In the genomic region with DNA sequence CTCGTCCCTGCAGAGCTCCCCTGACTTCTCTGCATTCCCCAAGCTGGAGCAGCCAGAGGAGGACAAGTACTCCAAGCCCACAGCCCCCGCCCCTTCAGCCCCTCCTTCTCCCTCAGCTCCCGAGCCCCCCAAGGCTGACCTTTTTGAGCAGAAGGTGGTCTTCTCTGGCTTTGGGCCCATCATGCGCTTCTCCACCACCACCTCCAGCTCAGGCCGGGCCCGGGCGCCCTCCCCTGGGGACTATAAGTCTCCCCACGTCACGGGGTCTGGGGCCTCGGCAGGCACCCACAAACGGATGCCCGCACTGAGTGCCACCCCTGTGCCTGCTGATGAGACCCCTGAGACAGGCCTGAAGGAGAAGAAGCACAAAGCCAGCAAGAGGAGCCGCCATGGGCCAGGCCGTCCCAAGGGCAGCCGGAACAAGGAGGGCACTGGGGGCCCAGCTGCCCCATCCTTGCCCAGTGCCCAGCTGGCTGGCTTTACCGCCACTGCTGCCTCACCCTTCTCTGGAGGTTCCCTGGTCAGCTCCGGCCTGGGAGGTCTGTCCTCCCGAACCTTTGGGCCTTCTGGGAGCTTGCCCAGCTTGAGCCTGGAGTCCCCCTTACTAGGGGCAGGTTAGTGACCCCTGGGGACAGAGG, we compare ENCODE assay signal across 17 cellular contexts. TPM values are rescaled to one million over a fixed set of nuclear protein-coding genes. Genes with fewer than 3 reads are reported as not detected.
DNase-seq lines count a peak whose midpoint lies in the region; ATAC-seq, FAIRE-seq and TF ChIP-seq lines count a peak whose summit lies in the region.
"Had no signal": no experiment of that assay in that cellular context is flagged by ENCODE, and none has a peak within 500 bp of the region (broad histone marks: within the 10 kb centered on the region; RNA-seq: fewer than 3 reads in every experiment).

No MANE protein-coding gene starts in this region.

- peaks cover 31% of the 10 kb centered on the region for H3K36me3 Mint-ChIP-seq in activated naive CD8-positive, alpha-beta T cell treated with anti-CD3 and anti-CD28 coated beads for 36 hours
- peaks cover 38% of the 10 kb centered on the region for H3K36me3 Mint-ChIP-seq in activated naive CD8-positive, alpha-beta T cell treated with anti-CD3 and anti-CD28 coated beads, Interleukin-2, amount 50 U/mL, for 24 hours (ENCODE audit: low read depth)
- peaks cover 100% of the 10 kb centered on the region for H3K36me3 Mint-ChIP-seq in stimulated activated effector memory CD8-positive, alpha-beta T cell treated with anti-CD3 and anti-CD28 coated beads, Interleukin-12 subunit alpha, Interleukin-12 subunit beta, amount 100 ng/mL, for 72 hours

- TF ChIP-seq RAD21 in K562 (CRISPR knock-in tag; conservative IDR thresholded peaks at IDR 0.05 in 1 of 2, IDR thresholded peaks at IDR 0.05 in 1 of 2) = no peak

- H3K27ac ChIP-seq in RWPE1 = peak overlapping the region; percentile 57
- H3K27ac ChIP-seq in K562 (ENCODE audit: extremely low read depth, low read depth, low read length) = no peak overlapping the region
- H3K27ac ChIP-seq in dorsolateral prefrontal cortex = peak overlapping the region in 1 of 59 donors; percentile 4
- H3K27ac ChIP-seq: KMS-11, PC-9 had no signal

- no peak overlapping the region for H3K4me3 ChIP-seq in K562
- no peak overlapping the region for H3K4me3 ChIP-seq in dorsolateral prefrontal cortex
- H3K4me3 ChIP-seq: PC-9 had no signal

- TF ChIP-seq EP300 in K562 (IDR thresholded peaks at IDR 0.05; ENCODE audit: low read length) = no peak

- DNase-seq in activated naive CD8-positive, alpha-beta T cell treated with anti-CD3 and anti-CD28 coated beads for 36 hours = no peak
- DNase-seq in activated naive CD8-positive, alpha-beta T cell treated with anti-CD3 and anti-CD28 coated beads, Interleukin-2, amount 50 U/mL, for 24 hours = no peak
- DNase-seq in RWPE1 (ENCODE audit: low spot score) (no peak), K562 (ENCODE audit: extremely low read depth in 1 of 4, low spot score in 3 of 4) (no peak), dorsolateral prefrontal cortex (no peak), middle frontal gyrus (ENCODE audit: extremely low spot score, low spot score) (no peak), DMS153 treated with DMSO at 0.1 percent for 48 hours (lab: John Stamatoyannopoulos, UW; ENCODE audit: unreplicated experiment) (no peak)
- DNase-seq in stimulated activated effector memory CD8-positive, alpha-beta T cell treated with anti-CD3 and anti-CD28 coated beads, Interleukin-12 subunit alpha, Interleukin-12 subunit beta, amount 100 ng/mL, for 72 hours (ENCODE audit: low spot score in 2 of 2) = no peak
- DNase-seq: AML-193, DMS79, NCI-H1092, NCI-H146, NCI-H510A, NCI-H774, PC-9 had no signal

- ATAC-seq in activated naive CD8-positive, alpha-beta T cell treated with anti-CD3 and anti-CD28 coated beads, Interleukin-2, amount 50 U/mL, for 24 hours = no peak
- no peak for ATAC-seq in K562
- ATAC-seq in stimulated activated effector memory CD8-positive, alpha-beta T cell treated with anti-CD3 and anti-CD28 coated beads, Interleukin-12 subunit alpha, Interleukin-12 subunit beta, amount 100 ng/mL, for 72 hours = no peak
- ATAC-seq: HCT116 had no signal

- no TSS peak for BruUV-seq in K562 (replicated peaks; lab: Mats Ljungman, UMichigan)

- in situ Hi-C loops in K562 (cut with MboI) = no loop called here

- peak overlapping the region in 1 of 2 experiments; percentile 8; a peak in 1 of 4 replicates for H3K9ac ChIP-seq in K562 (ENCODE audit: insufficient read depth in 1 of 2, low read depth in 2 of 2, low read length in 2 of 2)
- H3K9ac ChIP-seq: KMS-11 had no signal

- peaks cover 34% of the 10 kb centered on the region for H3K4me1 Mint-ChIP-seq in activated naive CD8-positive, alpha-beta T cell treated with anti-CD3 and anti-CD28 coated beads for 36 hours
- H3K4me1 Mint-ChIP-seq in activated naive CD8-positive, alpha-beta T cell treated with anti-CD3 and anti-CD28 coated beads, Interleukin-2, amount 50 U/mL, for 24 hours = peaks cover 44% of the 10 kb centered on the region
- H3K4me1 Mint-ChIP-seq in stimulated activated effector memory CD8-positive, alpha-beta T cell treated with anti-CD3 and anti-CD28 coated beads, Interleukin-12 subunit alpha, Interleukin-12 subunit beta, amount 100 ng/mL, for 72 hours = peaks cover 72% of the 10 kb centered on the region

- H3K9me3 Mint-ChIP-seq in activated naive CD8-positive, alpha-beta T cell treated with anti-CD3 and anti-CD28 coated beads for 36 hours = no peaks in the 10 kb centered on the region
- H3K9me3 Mint-ChIP-seq in activated naive CD8-positive, alpha-beta T cell treated with anti-CD3 and anti-CD28 coated beads, Interleukin-2, amount 50 U/mL, for 24 hours = no peaks in the 10 kb centered on the region
- H3K9me3 Mint-ChIP-seq in stimulated activated effector memory CD8-positive, alpha-beta T cell treated with anti-CD3 and anti-CD28 coated beads, Interleukin-12 subunit alpha, Interleukin-12 subunit beta, amount 100 ng/mL, for 72 hours = no peaks in the 10 kb centered on the region

- no peaks in the 10 kb centered on the region for H3K79me2 ChIP-seq in K562 (ENCODE audit: control insufficient read depth, insufficient read depth, low read length)

- H2AFZ ChIP-seq in K562 (ENCODE audit: low read depth, low read length) = no peak overlapping the region
- H2AFZ ChIP-seq: PC-9 had no signal

- peaks cover 10% of the 10 kb centered on the region for H3K9me1 ChIP-seq in K562 (ENCODE audit: control insufficient read depth, insufficient read depth, low read length)

- no peaks in the 10 kb centered on the region for H3K27me3 Mint-ChIP-seq in activated naive CD8-positive, alpha-beta T cell treated with anti-CD3 and anti-CD28 coated beads for 36 hours
- H3K27me3 Mint-ChIP-seq in activated naive CD8-positive, alpha-beta T cell treated with anti-CD3 and anti-CD28 coated beads, Interleukin-2, amount 50 U/mL, for 24 hours = no peaks in the 10 kb centered on the region

- FAIRE-seq in K562 (lab: Jason Lieb, UNC) = no peak

- H4K20me1 ChIP-seq in K562 (replicated peaks; ENCODE audit: control insufficient read depth, insufficient read depth, low read length) = no peaks in the 10 kb centered on the region

- peak overlapping the region; percentile 7 for H3K27ac Mint-ChIP-seq in activated naive CD8-positive, alpha-beta T cell treated with anti-CD3 and anti-CD28 coated beads for 36 hours
- no peak overlapping the region for H3K27ac Mint-ChIP-seq in activated naive CD8-positive, alpha-beta T cell treated with anti-CD3 and anti-CD28 coated beads, Interleukin-2, amount 50 U/mL, for 24 hours
- H3K27ac Mint-ChIP-seq in stimulated activated effector memory CD8-positive, alpha-beta T cell treated with anti-CD3 and anti-CD28 coated beads, Interleukin-12 subunit alpha, Interleukin-12 subunit beta, amount 100 ng/mL, for 72 hours = peak overlapping the region; percentile 97

- intact Hi-C loops in K562 (cut with micrococcal nuclease) = no loop called here
- intact Hi-C loops in dorsolateral prefrontal cortex (cut with DNase I) = no loop called here

- WGBS in K562 (ENCODE audit: insufficient coverage, low coverage, missing lambda C conversion rate) = 92% methylated on average over 11 of the region's 18 CpGs

- POLR2A ChIA-PET in RWPE1 (lab: Yijun Ruan, JAX; ENCODE audit: low non-redundant PET) = interaction anchor here (0.9 kb wide), 1 partner anchor 10 kb away, joined by 3 read pairs; no protein-coding TSS in a partner anchor
- POLR2A ChIA-PET in K562 (lab: Yijun Ruan, JAX) = interaction anchor here (1.0 to 3.2 kb wide), 3 partner anchors 10 to 12 kb away, joined by 3 to 19 read pairs (median 7); a partner anchor contains a TSS

- no peak overlapping the region for H3K4me2 ChIP-seq in K562 (ENCODE audit: insufficient read depth, low read length)
- H3K4me2 ChIP-seq: KMS-11, PC-9 had no signal

- peaks cover 68% of the 10 kb centered on the region for H3K36me3 ChIP-seq in K562 (ENCODE audit: control insufficient read depth, insufficient read depth, low read length)

- H3K27me3 ChIP-seq in K562 (ENCODE audit: control insufficient read depth in 2 of 2, insufficient read depth in 2 of 2, low read length in 2 of 2) (no peaks in the 10 kb centered on the region), dorsolateral prefrontal cortex (no peaks in the 10 kb centered on the region)

- peaks cover 24 to 46% of the 10 kb centered on the region in 2 experiments for H3K4me1 ChIP-seq in K562 (replicated peaks in 1 of 2; ENCODE audit: control insufficient read depth in 2 of 2, insufficient read depth in 2 of 2, low read length in 2 of 2)

- TF ChIP-seq POLR2A in K562 (conservative IDR thresholded peaks at IDR 0.05) = no peak

- CTCF ChIA-PET in RWPE1 (lab: Yijun Ruan, JAX) = interaction anchor here (1.3 kb wide), 1 partner anchor 19 kb away, joined by 5 read pairs; no protein-coding TSS in a partner anchor
- CTCF ChIA-PET in K562 (lab: Yijun Ruan, JAX; ENCODE audit: low intra/inter-chr PET ratio) = no interaction called here

- H3K9me3 ChIP-seq in K562 (replicated peaks; ENCODE audit: control insufficient read depth, insufficient read depth, low read depth, low read length) = no peaks in the 10 kb centered on the region

- TF ChIP-seq CTCF in RWPE1 (conservative IDR thresholded peaks at IDR 0.05; ENCODE audit: low read depth) = no peak
- TF ChIP-seq CTCF in K562 (IDR thresholded peaks at IDR 0.05 in 2 of 3, conservative IDR thresholded peaks at IDR 0.05 in 1 of 3; ENCODE audit: insufficient read depth in 2 of 3, low read depth in 1 of 3, low read length in 3 of 3) = no peak
- TF ChIP-seq CTCF in dorsolateral prefrontal cortex (IDR thresholded peaks at IDR 0.05 in 54 of 56, conservative IDR thresholded peaks at IDR 0.05 in 2 of 56; ENCODE audit: low read depth in 1 of 56, partially characterized antibody in 56 of 56) = no peak

- H3K4me3 Mint-ChIP-seq in activated naive CD8-positive, alpha-beta T cell treated with anti-CD3 and anti-CD28 coated beads for 36 hours = no peak overlapping the region
- no peak overlapping the region for H3K4me3 Mint-ChIP-seq in activated naive CD8-positive, alpha-beta T cell treated with anti-CD3 and anti-CD28 coated beads, Interleukin-2, amount 50 U/mL, for 24 hours
- no peak overlapping the region for H3K4me3 Mint-ChIP-seq in stimulated activated effector memory CD8-positive, alpha-beta T cell treated with anti-CD3 and anti-CD28 coated beads, Interleukin-12 subunit alpha, Interleukin-12 subunit beta, amount 100 ng/mL, for 72 hours

RNA-seq across cellular contexts. Expression of a gene that starts 11.4 kb away (rescaled TPM):
- 100 to 1,000 TPM; 125 to 130 TPM for total RNA-seq in activated naive CD8-positive, alpha-beta T cell treated with anti-CD3 and anti-CD28 coated beads for 36 hours
- total RNA-seq in K562 (2011; cell fraction: chromatin; rRNA removed; ENCODE audit: low replicate concordance) = 330 and 658 TPM in 2 replicates
- total RNA-seq in K562 (2011; cell fraction: nucleolus; rRNA removed) = 248 and 270 TPM in 2 replicates
- 297 and 366 TPM in 2 replicates for total RNA-seq in K562 (2011; cell fraction: nucleoplasm; rRNA removed)
- total RNA-seq in K562 (2014; rRNA removed) (31.4 and 34.9 TPM in 2 replicates), K562 (2014; rRNA removed; fragmentation: Illumina TruSeq; extraction: Trizol) (17.4 and 18.4 TPM in 2 replicates), K562 (2015; rRNA removed; fragmentation: Illumina TruSeq; extraction: Trizol) (22.7 and 23.6 TPM in 2 replicates), K562 (2021) (61.3 and 71.7 TPM in 2 replicates), dorsolateral prefrontal cortex (100 to 1,000 TPM; 118 to 242 (median 168) TPM)
- polyA plus RNA-seq in K562 (2011; rRNA removed) (30.0 and 30.6 TPM in 2 replicates), K562 (2014; fragmentation: Illumina TruSeq; extraction: Trizol) (30.2 and 33.4 TPM in 2 replicates), K562 (2014; fragmentation: Nextera tagmentation; extraction: Ambion mirVana) (1 to 10 TPM; 3.1 to 3.4 TPM), K562 (2014; rRNA removed) (47.8 and 55.0 TPM in 2 replicates)
- polyA plus RNA-seq in K562 (2011; cell fraction: cytosol; rRNA removed) = 11.8 and 25.6 TPM in 2 replicates
- polyA plus RNA-seq in K562 (2011; cell fraction: nucleus; rRNA removed) = 127 and 214 TPM in 2 replicates
- polyA plus RNA-seq in K562 (2012) = 36.2 and 46.8 TPM in 2 replicates
- polyA minus RNA-seq in K562 (2011; rRNA and poly(A)+ RNA removed) = 20.1 and 32.9 TPM in 2 replicates
- 13.9 and 19.0 TPM in 2 replicates for polyA minus RNA-seq in K562 (2011; cell fraction: cytosol; rRNA and poly(A)+ RNA removed)
- polyA minus RNA-seq in K562 (2011; cell fraction: nucleus; rRNA and poly(A)+ RNA removed) = 52.0 and 68.0 TPM in 2 replicates

RNA-seq across cellular contexts. Expression of a gene that starts 13.7 kb away (rescaled TPM):
- total RNA-seq in activated naive CD8-positive, alpha-beta T cell treated with anti-CD3 and anti-CD28 coated beads for 36 hours = 10 to 100 TPM; 54.3 to 57.4 TPM
- total RNA-seq in K562 (2011; cell fraction: chromatin; rRNA removed; ENCODE audit: low replicate concordance) = 5.3 and 11.2 TPM in 2 replicates
- total RNA-seq in K562 (2011; cell fraction: nucleolus; rRNA removed) = 8.9 and 9.2 TPM in 2 replicates
- total RNA-seq in K562 (2011; cell fraction: nucleoplasm; rRNA removed) = 10.9 and 12.7 TPM in 2 replicates
- total RNA-seq in K562 (2014; rRNA removed) (21.7 and 29.6 TPM in 2 replicates), K562 (2014; rRNA removed; fragmentation: Illumina TruSeq; extraction: Trizol) (7.2 and 11.7 TPM in 2 replicates), K562 (2015; rRNA removed; fragmentation: Illumina TruSeq; extraction: Trizol) (15.6 and 15.7 TPM in 2 replicates), K562 (2021) (60.7 and 78.7 TPM in 2 replicates), dorsolateral prefrontal cortex (10 to 100 TPM; 15.5 to 38.5 (median 25.9) TPM)
- polyA plus RNA-seq in K562 (2011; rRNA removed) (13.0 and 20.5 TPM in 2 replicates), K562 (2014; fragmentation: Illumina TruSeq; extraction: Trizol) (15.0 and 29.4 TPM in 2 replicates), K562 (2014; fragmentation: Nextera tagmentation; extraction: Ambion mirVana) (10 to 100 TPM in 1 of 2 experiments, 1 to 10 TPM in 1; 5.0 to 10.7 TPM), K562 (2014; rRNA removed) (38.9 and 57.5 TPM in 2 replicates)
- 7.8 and 30.3 TPM in 2 replicates for polyA plus RNA-seq in K562 (2011; cell fraction: cytosol; rRNA removed)
- 6.0 and 11.9 TPM in 2 replicates for polyA plus RNA-seq in K562 (2011; cell fraction: nucleus; rRNA removed)
- polyA plus RNA-seq in K562 (2012) = 25.2 and 31.6 TPM in 2 replicates
- 2.4 and 3.5 TPM in 2 replicates for polyA minus RNA-seq in K562 (2011; rRNA and poly(A)+ RNA removed)
- polyA minus RNA-seq in K562 (2011; cell fraction: cytosol; rRNA and poly(A)+ RNA removed) = 4.8 and 12.4 TPM in 2 replicates
- 2.6 and 3.9 TPM in 2 replicates for polyA minus RNA-seq in K562 (2011; cell fraction: nucleus; rRNA and poly(A)+ RNA removed)

RNA-seq across cellular contexts. Expression of a gene that starts 31.6 kb away (rescaled TPM):
- total RNA-seq in activated naive CD8-positive, alpha-beta T cell treated with anti-CD3 and anti-CD28 coated beads for 36 hours = under 1 TPM; 0.40 to 0.74 TPM
- total RNA-seq in K562 (2011; cell fraction: chromatin; rRNA removed; ENCODE audit: low replicate concordance) = 12.2 and 22.3 TPM in 2 replicates
- total RNA-seq in K562 (2011; cell fraction: nucleolus; rRNA removed) = 14.2 and 14.7 TPM in 2 replicates
- total RNA-seq in K562 (2011; cell fraction: nucleoplasm; rRNA removed) = 12.9 and 19.9 TPM in 2 replicates
- total RNA-seq in K562 (2014; rRNA removed) = 6.6 and 8.3 TPM in 2 replicates
- 3.0 and 3.7 TPM in 2 replicates for total RNA-seq in K562 (2014; rRNA removed; fragmentation: Illumina TruSeq; extraction: Trizol)
- total RNA-seq in K562 (2015; rRNA removed; fragmentation: Illumina TruSeq; extraction: Trizol) = 4.0 and 5.1 TPM in 2 replicates
- 33.4 and 33.7 TPM in 2 replicates for total RNA-seq in K562 (2021)
- 5.9 and 7.0 TPM in 2 replicates for polyA plus RNA-seq in K562 (2011; rRNA removed)
- polyA plus RNA-seq in K562 (2011; cell fraction: cytosol; rRNA removed) = 7.1 and 19.3 TPM in 2 replicates
- polyA plus RNA-seq in K562 (2011; cell fraction: nucleus; rRNA removed) = 12.9 and 33.2 TPM in 2 replicates
- polyA plus RNA-seq in K562 (2012) = 22.2 and 28.1 TPM in 2 replicates
- polyA plus RNA-seq in K562 (2014; fragmentation: Illumina TruSeq; extraction: Trizol) = 14.0 and 17.8 TPM in 2 replicates
- 1 to 10 TPM; 1.3 to 1.4 TPM for polyA plus RNA-seq in K562 (2014; fragmentation: Nextera tagmentation; extraction: Ambion mirVana)
- polyA plus RNA-seq in K562 (2014; rRNA removed) = 17.1 and 20.3 TPM in 2 replicates
- 4.2 and 5.7 TPM in 2 replicates for polyA minus RNA-seq in K562 (2011; rRNA and poly(A)+ RNA removed)
- polyA minus RNA-seq in K562 (2011; cell fraction: cytosol; rRNA and poly(A)+ RNA removed) = 12.4 and 18.0 TPM in 2 replicates
- 3.0 and 5.5 TPM in 2 replicates for polyA minus RNA-seq in K562 (2011; cell fraction: nucleus; rRNA and poly(A)+ RNA removed)
- total RNA-seq in dorsolateral prefrontal cortex = 10 to 100 TPM; 13.0 to 46.2 (median 27.2) TPM

RNA-seq across cellular contexts. Expression of a gene that starts 36.1 kb away (rescaled TPM):
- 100 to 1,000 TPM; 284 to 288 TPM for total RNA-seq in activated naive CD8-positive, alpha-beta T cell treated with anti-CD3 and anti-CD28 coated beads for 36 hours
- 28.6 and 81.3 TPM in 2 replicates for total RNA-seq in K562 (2011; cell fraction: chromatin; rRNA removed; ENCODE audit: low replicate concordance)
- total RNA-seq in K562 (2011; cell fraction: nucleolus; rRNA removed) = 130 and 156 TPM in 2 replicates
- 96.8 and 111 TPM in 2 replicates for total RNA-seq in K562 (2011; cell fraction: nucleoplasm; rRNA removed)
- total RNA-seq in K562 (2014; rRNA removed) (509 and 525 TPM in 2 replicates), K562 (2014; rRNA removed; fragmentation: Illumina TruSeq; extraction: Trizol) (498 and 574 TPM in 2 replicates), K562 (2015; rRNA removed; fragmentation: Illumina TruSeq; extraction: Trizol) (469 and 476 TPM in 2 replicates), K562 (2021) (460 and 522 TPM in 2 replicates), dorsolateral prefrontal cortex (100 to 1,000 TPM in 80 of 120 experiments, 10 to 100 TPM in 40; 55.5 to 145 (median 107) TPM)
- polyA plus RNA-seq in K562 (2011; rRNA removed) (331 and 538 TPM in 2 replicates), K562 (2014; fragmentation: Illumina TruSeq; extraction: Trizol) (538 and 584 TPM in 2 replicates), K562 (2014; fragmentation: Nextera tagmentation; extraction: Ambion mirVana) (1,000 to 10,000 TPM; 2,413 to 2,775 TPM), K562 (2014; rRNA removed) (729 and 824 TPM in 2 replicates)
- polyA plus RNA-seq in K562 (2011; cell fraction: cytosol; rRNA removed) = 662 and 1,258 TPM in 2 replicates
- polyA plus RNA-seq in K562 (2011; cell fraction: nucleus; rRNA removed) = 149 and 186 TPM in 2 replicates
- polyA plus RNA-seq in K562 (2012) = 361 and 450 TPM in 2 replicates
- 209 and 374 TPM in 2 replicates for polyA minus RNA-seq in K562 (2011; rRNA and poly(A)+ RNA removed)
- polyA minus RNA-seq in K562 (2011; cell fraction: cytosol; rRNA and poly(A)+ RNA removed) = 99.7 and 217 TPM in 2 replicates
- polyA minus RNA-seq in K562 (2011; cell fraction: nucleus; rRNA and poly(A)+ RNA removed) = 36.3 and 46.2 TPM in 2 replicates

RNA-seq across cellular contexts. Expression of a gene that starts 41.7 kb away (rescaled TPM):
- total RNA-seq in activated naive CD8-positive, alpha-beta T cell treated with anti-CD3 and anti-CD28 coated beads for 36 hours = 10 to 100 TPM; 33.6 to 33.7 TPM
- total RNA-seq in K562 (2011; cell fraction: chromatin; rRNA removed; ENCODE audit: low replicate concordance) = 1.5 and 3.4 TPM in 2 replicates
- 3.6 and 4.3 TPM in 2 replicates for total RNA-seq in K562 (2011; cell fraction: nucleolus; rRNA removed)
- total RNA-seq in K562 (2011; cell fraction: nucleoplasm; rRNA removed) = 2.3 and 3.1 TPM in 2 replicates
- total RNA-seq in K562 (2014; rRNA removed) = 5.9 and 7.3 TPM in 2 replicates
- total RNA-seq in K562 (2014; rRNA removed; fragmentation: Illumina TruSeq; extraction: Trizol) = 4.3 and 4.6 TPM in 2 replicates
- 3.7 and 3.8 TPM in 2 replicates for total RNA-seq in K562 (2015; rRNA removed; fragmentation: Illumina TruSeq; extraction: Trizol)
- total RNA-seq in K562 (2021) = 9.4 and 10.6 TPM in 2 replicates
- polyA plus RNA-seq in K562 (2011; rRNA removed) = 1.3 and 3.0 TPM in 2 replicates
- polyA plus RNA-seq in K562 (2011; cell fraction: cytosol; rRNA removed) = 1.4 and 5.8 TPM in 2 replicates
- 1.4 and 3.2 TPM in 2 replicates for polyA plus RNA-seq in K562 (2011; cell fraction: nucleus; rRNA removed)
- polyA plus RNA-seq in K562 (2012) = 2.6 and 6.0 TPM in 2 replicates
- 4.3 and 4.7 TPM in 2 replicates for polyA plus RNA-seq in K562 (2014; fragmentation: Illumina TruSeq; extraction: Trizol)
- polyA plus RNA-seq in K562 (2014; fragmentation: Nextera tagmentation; extraction: Ambion mirVana) = under 1 TPM; 0.41 to 0.62 TPM
- 5.0 and 5.2 TPM in 2 replicates for polyA plus RNA-seq in K562 (2014; rRNA removed)
- 2.1 and 3.9 TPM in 2 replicates for polyA minus RNA-seq in K562 (2011; rRNA and poly(A)+ RNA removed)
- 2.0 and 4.8 TPM in 2 replicates for polyA minus RNA-seq in K562 (2011; cell fraction: cytosol; rRNA and poly(A)+ RNA removed)
- polyA minus RNA-seq in K562 (2011; cell fraction: nucleus; rRNA and poly(A)+ RNA removed) = 1.8 and 2.3 TPM in 2 replicates
- 10 to 100 TPM in 105 of 120 experiments, 1 to 10 TPM in 15; 4.4 to 32.8 (median 13.7) TPM for total RNA-seq in dorsolateral prefrontal cortex
